8 cellular contexts compared by ENCODE assay signal in genomic region chr7:155598810-155599210, GRCh38. TPM values are rescaled to one million over a fixed set of nuclear protein-coding genes. Genes with fewer than 3 reads are reported as not detected.
DNase-seq lines count a peak whose midpoint lies in the region; ATAC-seq lines count a peak whose summit lies in the region.

No MANE protein-coding gene starts in this region.

- no peaks in the 10 kb centered on the region for H3K79me1 ChIP-seq in mesendoderm (ENCODE audit: low read length)

- no peak overlapping the region for H4K5ac ChIP-seq in mesendoderm (ENCODE audit: low read length)

- H3K18ac ChIP-seq in mesendoderm (ENCODE audit: low read length), result no peak overlapping the region

- no peak overlapping the region for H3K4me3 Mint-ChIP-seq in effector memory CD8-positive, alpha-beta T cell

- H3K36me3 Mint-ChIP-seq in effector memory CD8-positive, alpha-beta T cell (ENCODE audit: insufficient read depth), result no peaks in the 10 kb centered on the region

- DNase-seq in NOMO-1 treated with DMSO at 0.1 percent for 48 hours (lab: John Stamatoyannopoulos, UW; ENCODE audit: unreplicated experiment), result peak; percentile 25
- no peak for DNase-seq in NOMO-1 treated with dmso at 0.1 percent for 144 hours (lab: John Stamatoyannopoulos, UW; ENCODE audit: unreplicated experiment)
- peak; percentile 17 for DNase-seq in NCI-H82 treated with DMSO at 0.1 percent for 48 hours (lab: John Stamatoyannopoulos, UW; ENCODE audit: unreplicated experiment)
- peak; percentile 57 to 71 for DNase-seq in activated CD8-positive, alpha-beta memory T cell treated with anti-CD3 and anti-CD28 coated beads for 4 hours (ENCODE audit: low read depth in 2 of 2)
- DNase-seq in effector memory CD8-positive, alpha-beta T cell, result peak; percentile 80 to 85 (median 82)
- DNase-seq in mesendoderm, result peak; percentile 76
- DNase-seq in stimulated activated CD8-positive, alpha-beta memory T cell treated with anti-CD3 and anti-CD28 coated beads, Interleukin-15, amount 100 ng/mL, for 48 hours (ENCODE audit: low read depth in 2 of 2), result peak; percentile 66 to 70

- H3K4me1 ChIP-seq in mesendoderm (ENCODE audit: control insufficient read depth, low read depth, low read length), result peaks cover 4% of the 10 kb centered on the region

- H3K27me3 Mint-ChIP-seq in effector memory CD8-positive, alpha-beta T cell, result peaks cover 59 to 87% of the 10 kb centered on the region in 2 donors

- WGBS in mesendoderm (ENCODE audit: extremely low coverage, insufficient coverage, low lambda C conversion rate), result no CpG with 5 or more reads among the region's 12 CpGs

- no peaks in the 10 kb centered on the region for H3K9me3 Mint-ChIP-seq in effector memory CD8-positive, alpha-beta T cell

- H4K8ac ChIP-seq in mesendoderm (ENCODE audit: low read depth, low read length), result no peak overlapping the region

- H3K4me1 Mint-ChIP-seq in effector memory CD8-positive, alpha-beta T cell (ENCODE audit: low read depth in 2 of 2), result peaks cover 0 to 3% of the 10 kb centered on the region in 2 donors

- no peak overlapping the region for H3K4me2 ChIP-seq in mesendoderm (ENCODE audit: low read length)

- no peak overlapping the region for H3K27ac Mint-ChIP-seq in effector memory CD8-positive, alpha-beta T cell

- H3K4me3 ChIP-seq in mesendoderm (ENCODE audit: low read length), result no peak overlapping the region

- no peak overlapping the region for H2BK120ac ChIP-seq in mesendoderm (ENCODE audit: low read depth, low read length)

- H3K56ac ChIP-seq in mesendoderm (ENCODE audit: low read length), result no peak overlapping the region

- H3K23ac ChIP-seq in mesendoderm (ENCODE audit: low read length), result no peak overlapping the region

- no peak overlapping the region for H3K4ac ChIP-seq in mesendoderm (ENCODE audit: low read depth, low read length)

- ATAC-seq in HG03469 (IDR thresholded peaks at IDR 0.05; ENCODE audit: unreplicated experiment), result peak; percentile 72
- peak; percentile 85 for ATAC-seq in effector memory CD8-positive, alpha-beta T cell (replicated peaks)

- H2BK15ac ChIP-seq in mesendoderm (replicated peaks; ENCODE audit: low read depth), result no peak overlapping the region

- no peak overlapping the region for H3K27ac ChIP-seq in mesendoderm (ENCODE audit: low read depth, low read length)

- no peak overlapping the region for H3K9ac ChIP-seq in mesendoderm (ENCODE audit: low read length)

- H3K27me3 ChIP-seq in mesendoderm (ENCODE audit: insufficient read depth, low read length, poor library complexity), result no peaks in the 10 kb centered on the region

- no peak overlapping the region for H2AK5ac ChIP-seq in mesendoderm (ENCODE audit: low read length)

- no peaks in the 10 kb centered on the region for H3K36me3 ChIP-seq in mesendoderm (ENCODE audit: control insufficient read depth, insufficient read depth, low read length)

- H2BK5ac ChIP-seq in mesendoderm (ENCODE audit: low read length), result no peak overlapping the region

- no peaks in the 10 kb centered on the region for H3K79me2 ChIP-seq in mesendoderm (ENCODE audit: control insufficient read depth, insufficient read depth, low read length)

RNA-seq across cellular contexts. Expression of gene RBM33, which starts 45.7 kb away (rescaled TPM):
- polyA plus RNA-seq in mesendoderm (2013, experiment 1 of 2), result 25.3 TPM
- polyA plus RNA-seq in mesendoderm (2013, experiment 2 of 2), result 25.6 TPM

RNA-seq across cellular contexts. Expression of gene CNPY1, which starts 52.5 kb away (rescaled TPM):
- polyA plus RNA-seq in mesendoderm (2013, experiment 1 of 2), result 0.03 TPM
- not detected for polyA plus RNA-seq in mesendoderm (2013, experiment 2 of 2)
